Comparison of ENCODE assay signal across 7 cellular contexts in genomic region chr1:2019162-2019542, GRCh38. TPM values are rescaled to one million over a fixed set of nuclear protein-coding genes. Genes with fewer than 3 reads are reported as not detected.
DNase-seq lines count a peak whose midpoint lies in the region.

Gene GABRD, plus strand, starts transcription at chr1:2019345. Its CDS starts 79 bp downstream, at chr1:2019424.

- H3K18ac ChIP-seq in neuronal stem cell (ENCODE audit: low read length), result peak within 1 kb of the TSS; percentile 85

- no CpG with 5 or more reads among the region's 60 CpGs for WGBS in neuronal stem cell (ENCODE audit: extremely low coverage in 2 of 2, insufficient read length in 2 of 2, insufficient replicate concordance in 1 of 2), 2 donors

- peak within 1 kb of the TSS; percentile 50 for H3K9ac ChIP-seq in neuronal stem cell (ENCODE audit: low read depth, low read length, poor library complexity)

- no peak within 1 kb of the TSS for H3K27ac ChIP-seq in neuronal stem cell (replicated peaks; ENCODE audit: low read length)

- H4K91ac ChIP-seq in neuronal stem cell (ENCODE audit: low read depth, low read length, poor library complexity), result no peak within 1 kb of the TSS

- no peak within 1 kb of the TSS for H3K14ac ChIP-seq in neuronal stem cell (ENCODE audit: low read length)

- H3K9me3 ChIP-seq in neuronal stem cell (replicated peaks in 1 of 2; ENCODE audit: control insufficient read depth in 2 of 2, insufficient read depth in 1 of 2, low read depth in 1 of 2, low read length in 2 of 2), result no peaks in the 10 kb centered on the region

- peak within 1 kb of the TSS; percentile 82 for H3K23ac ChIP-seq in neuronal stem cell (ENCODE audit: low read depth, low read length, poor library complexity)

- H2BK120ac ChIP-seq in neuronal stem cell (ENCODE audit: low read depth, low read length), result no peak within 1 kb of the TSS

- H2AK5ac ChIP-seq in neuronal stem cell (ENCODE audit: low read depth, low read length), result no peak within 1 kb of the TSS

- peak within 1 kb of the TSS; percentile 67 for H3K4me2 ChIP-seq in neuronal stem cell (ENCODE audit: insufficient read depth, low read length, poor library complexity, severe bottlenecking)

- H2AFZ ChIP-seq in neuronal stem cell (ENCODE audit: low read length), result peak within 1 kb of the TSS; percentile 11

- peaks cover 3% of the 10 kb centered on the region for H3K79me1 ChIP-seq in neuronal stem cell (ENCODE audit: low read depth, low read length)

- no peaks in the 10 kb centered on the region for H3K36me3 ChIP-seq in neuronal stem cell (replicated peaks in 1 of 2; ENCODE audit: control insufficient read depth in 2 of 2, insufficient read depth in 2 of 2, low read length in 2 of 2)

- H4K8ac ChIP-seq in neuronal stem cell (ENCODE audit: low read depth, low read length), result no peak within 1 kb of the TSS

- H3K4me1 ChIP-seq in neuronal stem cell (ENCODE audit: control insufficient read depth in 2 of 2, insufficient read depth in 1 of 2, low read depth in 1 of 2, low read length in 2 of 2), result peaks cover 0 to 2% of the 10 kb centered on the region in 2 donors

- no peak within 1 kb of the TSS for H2BK5ac ChIP-seq in neuronal stem cell (ENCODE audit: low read length)

- peaks cover 10 to 91% (median 37%) of the 10 kb centered on the region in 3 experiments for H3K27me3 ChIP-seq in neuronal stem cell (ENCODE audit: control insufficient read depth in 3 of 3, insufficient read depth in 3 of 3, low read depth in 1 of 3, low read length in 3 of 3)

- DNase-seq in Daoy (ENCODE audit: low read depth), result peak; percentile 61
- peak; percentile 19 for DNase-seq in NCI-H1105 treated with DMSO at 0.1 percent for 48 hours (lab: John Stamatoyannopoulos, UW)
- DNase-seq in cerebellum (ENCODE audit: low spot score), result peak; percentile 85
- DNase-seq in neuronal stem cell (ENCODE audit: low spot score), result no peak
- no peak for DNase-seq in DMS114 treated with DMSO at 0.1 percent for 48 hours (lab: John Stamatoyannopoulos, UW; ENCODE audit: unreplicated experiment)
- DNase-seq in activated gamma-delta T cell (lab: John Stamatoyannopoulos, UW), result no peak
- DNase-seq in foreskin melanocyte, result no peak

- H2BK12ac ChIP-seq in neuronal stem cell (ENCODE audit: low read length), result peak within 1 kb of the TSS; percentile 34

- no peak within 1 kb of the TSS for H3K4ac ChIP-seq in neuronal stem cell (ENCODE audit: low read length)

- H3K4me3 ChIP-seq in neuronal stem cell (ENCODE audit: low read length in 2 of 2), result peak within 1 kb of the TSS in 1 of 2 donors; percentile 44

- no peak within 1 kb of the TSS for H2BK15ac ChIP-seq in neuronal stem cell (ENCODE audit: low read length)

RNA-seq across cellular contexts. Expression of gene GABRD, which starts in this region (rescaled TPM):
- total RNA-seq in Daoy (2014; rRNA removed; shearing (Covaris generic)), result not detected in 2 replicates
- total RNA-seq in cerebellum, result 2.9 TPM
- polyA plus RNA-seq in neuronal stem cell (2013, experiment 1 of 2), result 0.08 TPM
- 0.04 TPM for polyA plus RNA-seq in neuronal stem cell (2013, experiment 2 of 2)

Comparison
In these comparisons a context has a peak if more than half of its experiments do, and no peak if none do; other contexts are left out.
1. Peak in DNase-seq in Daoy; RNA of the gene not detected or under 1 TPM.
2. DNase-seq: peak in NCI-H1105 treated with DMSO at 0.1 percent for 48 hours (single experiment) and cerebellum (single experiment); none in neuronal stem cell (single experiment), DMS114 treated with DMSO at 0.1 percent for 48 hours (single experiment), activated gamma-delta T cell (single experiment) and foreskin melanocyte (single experiment).